ENCODE assay signal across 20 cellular contexts in the genomic region with DNA sequence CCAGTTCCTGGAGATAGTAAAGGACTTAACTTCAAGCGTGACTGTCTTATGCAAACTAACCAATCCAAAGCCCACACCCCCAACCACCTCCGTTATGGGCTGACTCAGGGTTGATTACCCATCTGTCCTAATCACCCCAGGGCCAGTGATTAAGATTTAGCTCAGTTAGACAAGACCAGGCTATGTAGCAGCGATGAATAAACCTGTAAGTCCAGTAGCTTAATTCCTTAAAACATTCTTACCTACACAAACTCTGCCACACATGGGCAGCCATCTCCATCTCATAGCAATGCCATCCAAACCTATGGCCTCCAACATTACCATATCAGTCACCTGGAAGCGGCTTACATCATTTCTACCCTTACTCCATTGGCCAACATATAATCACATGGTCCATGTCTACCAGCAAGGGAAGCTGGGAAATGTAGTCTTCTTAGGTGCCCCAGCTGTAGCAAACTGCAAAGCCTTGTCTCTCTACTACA.
DNase-seq lines count a peak whose midpoint lies in the region; ATAC-seq and TF ChIP-seq lines count a peak whose summit lies in the region.
"Had no signal": no experiment of that assay in that cellular context is flagged by ENCODE, and none has a peak within 500 bp of the region (broad histone marks: within the 10 kb centered on the region; RNA-seq: fewer than 3 reads in every experiment).

No MANE protein-coding gene starts in this region.

- no peak overlapping the region for H3K27ac Mint-ChIP-seq in MCF 10A (ENCODE audit: low read depth, unreplicated experiment)
- H3K27ac Mint-ChIP-seq in glutamatergic neuron (ENCODE audit: unreplicated experiment): peak overlapping the region; percentile 92
- H3K27ac Mint-ChIP-seq in activated naive CD8-positive, alpha-beta T cell treated with anti-CD3 and anti-CD28 coated beads for 36 hours: no peak overlapping the region
- H3K27ac Mint-ChIP-seq: activated CD8-positive, alpha-beta memory T cell treated with anti-CD3 and anti-CD28 coated beads, Interleukin-2, amount 10 ng/mL, durations not matched to agents 7 days and 5 days; stimulated activated naive CD8-positive, alpha-beta T cell treated with anti-CD3 and anti-CD28 coated beads, Interleukin-15, amount 100 ng/mL, for 72 hours had no signal

- intact Hi-C loops in MCF 10A (cut with micrococcal nuclease): no loop called here
- intact Hi-C loops in breast epithelium (cut with DNase I; ENCODE audit: low total_unique reads): no loop called here
- intact Hi-C loops in lower lobe of right lung (cut with DNase I): no loop called here

- H3K9me3 Mint-ChIP-seq in MCF 10A (ENCODE audit: unreplicated experiment) (peaks cover 8% of the 10 kb centered on the region), glutamatergic neuron (ENCODE audit: unreplicated experiment) (peaks cover 12% of the 10 kb centered on the region)
- peaks cover 11% of the 10 kb centered on the region for H3K9me3 Mint-ChIP-seq in activated naive CD8-positive, alpha-beta T cell treated with anti-CD3 and anti-CD28 coated beads for 36 hours

- TF ChIP-seq CTCF in MCF 10A (IDR thresholded peaks at IDR 0.05; ENCODE audit: unreplicated experiment): no peak
- no peak for TF ChIP-seq CTCF in breast epithelium (IDR thresholded peaks at IDR 0.05)
- TF ChIP-seq CTCF in glutamatergic neuron (IDR thresholded peaks at IDR 0.05; ENCODE audit: partially characterized antibody, unreplicated experiment): no peak
- no peak for TF ChIP-seq CTCF in lower lobe of right lung (IDR thresholded peaks at IDR 0.05)

- ATAC-seq in lower lobe of right lung: no peak
- ATAC-seq: activated CD4-positive, CD25-positive, alpha-beta regulatory T cell treated with anti-CD3 and anti-CD28 coated beads, Interleukin-2, amount 50 U/mL, for 24 hours; activated CD8-positive, alpha-beta memory T cell treated with anti-CD3 and anti-CD28 coated beads, Interleukin-2, amount 10 ng/mL, durations not matched to agents 7 days and 5 days; left lung; stimulated activated naive CD8-positive, alpha-beta T cell treated with anti-CD3 and anti-CD28 coated beads, Interleukin-15, amount 100 ng/mL, for 72 hours; upper lobe of right lung had no signal

- H3K27ac ChIP-seq in breast epithelium (no peak overlapping the region), lower lobe of right lung (no peak overlapping the region)
- H3K27ac ChIP-seq: colonic mucosa, left lung, Peyer's patch, upper lobe of right lung had no signal

- DNase-seq in MCF 10A (ENCODE audit: unreplicated experiment) (peak; percentile 21), breast epithelium (ENCODE audit: low spot score in 2 of 2) (no peak), RPMI7951 (ENCODE audit: low read depth) (peak; percentile 3), glutamatergic neuron (no peak), lower lobe of right lung (no peak), mesenteric fat pad (ENCODE audit: low spot score) (no peak), HEK293T (ENCODE audit: extremely low spot score) (no peak)
- no peak for DNase-seq in activated naive CD8-positive, alpha-beta T cell treated with anti-CD3 and anti-CD28 coated beads for 36 hours
- DNase-seq: activated CD8-positive, alpha-beta memory T cell treated with anti-CD3 and anti-CD28 coated beads, Interleukin-2, amount 10 ng/mL, durations not matched to agents 7 days and 5 days; activated gamma-delta T cell treated with Interleukin-2 at 50 U/mL for 16 hours; colonic mucosa; head of caudate nucleus; Kasumi-1; left lung; NCI-H1694 treated with DMSO at 0.1 percent for 48 hours; Peyer's patch; posterior cingulate gyrus; stimulated activated naive CD8-positive, alpha-beta T cell treated with anti-CD3 and anti-CD28 coated beads, Interleukin-15, amount 100 ng/mL, for 72 hours; upper lobe of right lung had no signal

- H3K4me1 ChIP-seq in breast epithelium: no peaks in the 10 kb centered on the region
- no peaks in the 10 kb centered on the region for H3K4me1 ChIP-seq in lower lobe of right lung
- H3K4me1 ChIP-seq: colonic mucosa, left lung, Peyer's patch, upper lobe of right lung had no signal

- H3K4me3 Mint-ChIP-seq in MCF 10A (ENCODE audit: unreplicated experiment): no peak overlapping the region
- H3K4me3 Mint-ChIP-seq in glutamatergic neuron (ENCODE audit: unreplicated experiment): no peak overlapping the region
- H3K4me3 Mint-ChIP-seq in activated naive CD8-positive, alpha-beta T cell treated with anti-CD3 and anti-CD28 coated beads for 36 hours: no peak overlapping the region
- H3K4me3 Mint-ChIP-seq: activated CD8-positive, alpha-beta memory T cell treated with anti-CD3 and anti-CD28 coated beads, Interleukin-2, amount 10 ng/mL, durations not matched to agents 7 days and 5 days; stimulated activated naive CD8-positive, alpha-beta T cell treated with anti-CD3 and anti-CD28 coated beads, Interleukin-15, amount 100 ng/mL, for 72 hours had no signal

- H3K4me1 Mint-ChIP-seq in MCF 10A (ENCODE audit: insufficient read depth, unreplicated experiment) (peaks cover 5% of the 10 kb centered on the region), glutamatergic neuron (ENCODE audit: low read depth, unreplicated experiment) (peaks cover 18% of the 10 kb centered on the region)
- H3K4me1 Mint-ChIP-seq in activated naive CD8-positive, alpha-beta T cell treated with anti-CD3 and anti-CD28 coated beads for 36 hours: no peaks in the 10 kb centered on the region
- H3K4me1 Mint-ChIP-seq: activated CD8-positive, alpha-beta memory T cell treated with anti-CD3 and anti-CD28 coated beads, Interleukin-2, amount 10 ng/mL, durations not matched to agents 7 days and 5 days; stimulated activated naive CD8-positive, alpha-beta T cell treated with anti-CD3 and anti-CD28 coated beads, Interleukin-15, amount 100 ng/mL, for 72 hours had no signal

- POLR2A ChIA-PET in MCF 10A (lab: Yijun Ruan, JAX) (interaction anchor here (0.6 kb wide), 1 partner anchor 841 kb away, joined by 7 read pairs; no protein-coding TSS in a partner anchor), HEK293T (lab: Yijun Ruan, JAX) (no interaction called here)

- H3K27me3 Mint-ChIP-seq in MCF 10A (ENCODE audit: insufficient read depth, unreplicated experiment) (no peaks in the 10 kb centered on the region), glutamatergic neuron (ENCODE audit: unreplicated experiment) (peaks cover 3% of the 10 kb centered on the region)
- H3K27me3 Mint-ChIP-seq in activated naive CD8-positive, alpha-beta T cell treated with anti-CD3 and anti-CD28 coated beads for 36 hours: peaks cover 3% of the 10 kb centered on the region
- H3K27me3 Mint-ChIP-seq: activated CD8-positive, alpha-beta memory T cell treated with anti-CD3 and anti-CD28 coated beads, Interleukin-2, amount 10 ng/mL, durations not matched to agents 7 days and 5 days; stimulated activated naive CD8-positive, alpha-beta T cell treated with anti-CD3 and anti-CD28 coated beads, Interleukin-15, amount 100 ng/mL, for 72 hours had no signal

- CTCF ChIA-PET in MCF 10A (lab: Yijun Ruan, JAX) (interaction anchor here (0.6 to 0.9 kb wide), 2 partner anchors 18 to 642 kb away, joined by 3 to 5 read pairs; no protein-coding TSS in a partner anchor), HEK293T (lab: Yijun Ruan, JAX) (no interaction called here)

- H3K36me3 ChIP-seq in breast epithelium (no peaks in the 10 kb centered on the region), lower lobe of right lung (no peaks in the 10 kb centered on the region)
- H3K36me3 ChIP-seq: colonic mucosa, left lung, Peyer's patch, upper lobe of right lung had no signal

- no peak for TF ChIP-seq POLR2A in breast epithelium (IDR thresholded peaks at IDR 0.05)

- H3K36me3 Mint-ChIP-seq in MCF 10A (ENCODE audit: insufficient read depth, unreplicated experiment): no peaks in the 10 kb centered on the region
- peaks cover 11% of the 10 kb centered on the region for H3K36me3 Mint-ChIP-seq in glutamatergic neuron (ENCODE audit: unreplicated experiment)
- H3K36me3 Mint-ChIP-seq in activated naive CD8-positive, alpha-beta T cell treated with anti-CD3 and anti-CD28 coated beads for 36 hours: no peaks in the 10 kb centered on the region
- H3K36me3 Mint-ChIP-seq: activated CD8-positive, alpha-beta memory T cell treated with anti-CD3 and anti-CD28 coated beads, Interleukin-2, amount 10 ng/mL, durations not matched to agents 7 days and 5 days had no signal

- H3K27me3 ChIP-seq in breast epithelium (no peaks in the 10 kb centered on the region), lower lobe of right lung (ENCODE audit: low read depth) (no peaks in the 10 kb centered on the region)
- H3K27me3 ChIP-seq: colonic mucosa, left lung, Peyer's patch, upper lobe of right lung had no signal

- BruUV-seq in MCF 10A (replicated peaks; lab: Mats Ljungman, UMichigan): no TSS peak

- H3K4me3 ChIP-seq in breast epithelium (no peak overlapping the region), lower lobe of right lung (no peak overlapping the region)
- H3K4me3 ChIP-seq: colonic mucosa, left lung, Peyer's patch, upper lobe of right lung had no signal

- H3K9me3 ChIP-seq in breast epithelium (peaks cover 0 to 8% of the 10 kb centered on the region in 2 donors), lower lobe of right lung (peaks cover 10% of the 10 kb centered on the region)
- H3K9me3 ChIP-seq: colonic mucosa, Peyer's patch, upper lobe of right lung had no signal

TF ChIP-seq in HEK293T, 16 proteins besides CTCF, POLR2A, EP300 and RAD21 (continues in another document):
- no peak for TF ChIP-seq LEF1 (IDR thresholded peaks at IDR 0.05; ENCODE audit: borderline replicate concordance)
- no peak for TF ChIP-seq TARDBP (IDR thresholded peaks at IDR 0.05)
- TF ChIP-seq HDGF (IDR thresholded peaks at IDR 0.05; ENCODE audit: borderline replicate concordance): no peak
- TF ChIP-seq FOXA1 (IDR thresholded peaks at IDR 0.05): no peak
- no peak for TF ChIP-seq PKNOX1 (IDR thresholded peaks at IDR 0.05)
- no peak for TF ChIP-seq L3MBTL2 (conservative IDR thresholded peaks at IDR 0.05)
- TF ChIP-seq NFRKB (IDR thresholded peaks at IDR 0.05): no peak
- no peak for TF ChIP-seq BHLHE40 (IDR thresholded peaks at IDR 0.05; ENCODE audit: borderline replicate concordance)
- no peak for TF ChIP-seq ZNF384 (IDR thresholded peaks at IDR 0.05)
- no peak for TF ChIP-seq FOXM1 (IDR thresholded peaks at IDR 0.05; ENCODE audit: borderline replicate concordance)
- no peak for TF ChIP-seq ARNT (IDR thresholded peaks at IDR 0.05)
- no peak for TF ChIP-seq SP1 (IDR thresholded peaks at IDR 0.05)
- no peak for TF ChIP-seq ELF4 (IDR thresholded peaks at IDR 0.05)
- no peak for TF ChIP-seq FOXK2 (IDR thresholded peaks at IDR 0.05)
- TF ChIP-seq SUZ12 (IDR thresholded peaks at IDR 0.05): no peak

Comparison
In these comparisons a context has a peak if more than half of its experiments do, and no peak if none do; other contexts are left out.
1. DNase-seq: peak in MCF 10A (single experiment) and RPMI7951 (single experiment); none in breast epithelium (0 of 2), glutamatergic neuron (single experiment), lower lobe of right lung (single experiment), mesenteric fat pad (single experiment), HEK293T (single experiment) and activated naive CD8-positive, alpha-beta T cell treated with anti-CD3 and anti-CD28 coated beads for 36 hours (single experiment).